ENCODE assay signal across 21 cellular contexts in the genomic region with DNA sequence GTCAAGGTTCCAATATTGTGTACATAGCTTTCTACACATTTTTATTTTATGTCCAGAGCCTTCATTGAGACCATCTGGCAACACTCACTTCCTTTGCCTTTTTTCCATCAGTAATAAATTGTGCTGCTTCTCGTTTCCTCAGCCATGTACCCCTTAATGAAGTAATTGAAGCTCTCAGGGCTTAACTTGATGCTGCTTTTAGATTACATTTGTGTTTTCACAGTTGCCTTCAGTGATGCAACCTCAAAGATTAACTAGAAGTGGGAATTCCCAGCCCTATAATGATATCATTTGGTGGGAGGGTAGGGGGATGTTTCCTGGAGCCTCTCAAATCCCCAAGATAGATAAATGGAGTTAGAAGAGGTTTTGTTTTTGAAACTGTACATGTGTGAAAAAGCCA.
A peak's percentile ranks its signal among the peaks of the same experiment; 100 is the strongest.
DNase-seq lines count a peak whose midpoint lies in the region; ATAC-seq and TF ChIP-seq lines count a peak whose summit lies in the region.
"Had no signal": no experiment of that assay in that cellular context is flagged by ENCODE, and none has a peak within 500 bp of the region (broad histone marks: within the 10 kb centered on the region; RNA-seq: fewer than 3 reads in every experiment).

No MANE protein-coding gene starts in this region.

- H2BK120ac ChIP-seq in mesendoderm (ENCODE audit: low read depth, low read length): no peak overlapping the region

- H3K36me3 ChIP-seq in mesendoderm (ENCODE audit: control insufficient read depth, insufficient read depth, low read length): no peaks in the 10 kb centered on the region
- H3K36me3 ChIP-seq in testis (ENCODE audit: low read depth, missing control alignments): no peaks in the 10 kb centered on the region
- H3K36me3 ChIP-seq: tibial nerve had no signal

- no peaks in the 10 kb centered on the region for H3K4me1 ChIP-seq in mesendoderm (ENCODE audit: control insufficient read depth, low read depth, low read length)
- no peaks in the 10 kb centered on the region for H3K4me1 ChIP-seq in testis
- H3K4me1 ChIP-seq: tibial nerve had no signal

- H4K8ac ChIP-seq in mesendoderm (ENCODE audit: low read depth, low read length): no peak overlapping the region

- no peaks in the 10 kb centered on the region for H3K9me3 ChIP-seq in testis

- no peak overlapping the region for H2BK5ac ChIP-seq in mesendoderm (ENCODE audit: low read length)

- H3K79me2 ChIP-seq in mesendoderm (ENCODE audit: control insufficient read depth, insufficient read depth, low read length): no peaks in the 10 kb centered on the region

- H3K4ac ChIP-seq in mesendoderm (ENCODE audit: low read depth, low read length): no peak overlapping the region

- H3K4me3 ChIP-seq in mesendoderm (ENCODE audit: low read length): no peak overlapping the region
- H3K4me3 ChIP-seq in testis: no peak overlapping the region
- H3K4me3 ChIP-seq: SK-N-MC, tibial nerve had no signal

- TF ChIP-seq CTCF in testis (IDR thresholded peaks at IDR 0.05): no peak

- ATAC-seq in SK-N-SH treated with all-trans-retinoic acid at 6 μM for 48 hours (no peak), HG03196 (IDR thresholded peaks at IDR 0.05; ENCODE audit: unreplicated experiment) (no peak), GM18907 (IDR thresholded peaks at IDR 0.05; ENCODE audit: unreplicated experiment) (no peak)
- ATAC-seq: CD8-positive, alpha-beta T cell; HCT116 had no signal

- no peak overlapping the region for H3K56ac ChIP-seq in mesendoderm (ENCODE audit: low read length)

- no CpG with 5 or more reads among the region's 1 CpG for WGBS in mesendoderm (ENCODE audit: extremely low coverage, insufficient coverage, low lambda C conversion rate)
- 64 to 68% methylated on average over 1 of the region's 1 CpG for WGBS in testis, 2 donors

- no peak for TF ChIP-seq POLR2A in testis (IDR thresholded peaks at IDR 0.05)

- no peak overlapping the region for H3K23ac ChIP-seq in mesendoderm (ENCODE audit: low read length)

- no peak overlapping the region for H3K4me2 ChIP-seq in mesendoderm (ENCODE audit: low read length)

- no peaks in the 10 kb centered on the region for H3K79me1 ChIP-seq in mesendoderm (ENCODE audit: low read length)

- H3K18ac ChIP-seq in mesendoderm (ENCODE audit: low read length): no peak overlapping the region

- H4K5ac ChIP-seq in mesendoderm (ENCODE audit: low read length): no peak overlapping the region

- no peaks in the 10 kb centered on the region for H3K27me3 ChIP-seq in mesendoderm (ENCODE audit: insufficient read depth, low read length, poor library complexity)
- H3K27me3 ChIP-seq in testis: no peaks in the 10 kb centered on the region
- H3K27me3 ChIP-seq: tibial nerve had no signal

- no peak overlapping the region for H2BK15ac ChIP-seq in mesendoderm (replicated peaks; ENCODE audit: low read depth)

- peak; percentile 62 for DNase-seq in LHCN-M2 (ENCODE audit: low read depth)
- DNase-seq in NCI-H2171 (lab: John Stamatoyannopoulos, UW): peak; percentile 83
- peak; percentile 29 for DNase-seq in mesendoderm
- DNase-seq in DMS79 (lab: John Stamatoyannopoulos, UW): no peak
- no peak for DNase-seq in testis
- DNase-seq: activated CD4-positive, alpha-beta T cell treated with anti-CD3 and anti-CD28 coated beads, Interleukin-2, amount 10 ng/mL, durations not matched to agents 7 days and 5 days; activated CD8-positive, alpha-beta memory T cell treated with anti-CD3 and anti-CD28 coated beads, Interleukin-2, amount 50 U/mL, for 48 hours; CD8-positive, alpha-beta T cell; cerebellar nuclear complex; foreskin melanocyte; hypothalamus; MM.1S; NCI-H2081 treated with DMSO at 0.1 percent for 48 hours; stimulated activated CD4-positive, alpha-beta T cell treated with anti-CD3 and anti-CD28 coated beads, Interleukin-12 subunit alpha, Interleukin-12 subunit beta, amount 100 ng/mL, for 4 hours had no signal

- H3K9ac ChIP-seq in mesendoderm (ENCODE audit: low read length): no peak overlapping the region

- intact Hi-C loops in testis (cut with DNase I; ENCODE audit: low total_unique reads): no loop called here

- H3K27ac ChIP-seq in mesendoderm (ENCODE audit: low read depth, low read length): no peak overlapping the region
- no peak overlapping the region for H3K27ac ChIP-seq in testis
- H3K27ac ChIP-seq: SK-N-MC, tibial nerve, VCaP had no signal

- no peak overlapping the region for H2AK5ac ChIP-seq in mesendoderm (ENCODE audit: low read length)

TF ChIP-seq in SK-N-SH treated with all-trans-retinoic acid at 6 μM for 48 hours, 23 proteins besides CTCF, POLR2A, EP300 and RAD21:
- TF ChIP-seq ISL1 (CRISPR knock-in tag; IDR thresholded peaks at IDR 0.05): peak; percentile 29; the same call in 1 of the 2 replicates
- TF ChIP-seq ZNF70 (CRISPR knock-in tag; IDR thresholded peaks at IDR 0.05): peak; percentile 95
- no peak for TF ChIP-seq ZFP3 (CRISPR knock-in tag; IDR thresholded peaks at IDR 0.05)
- TF ChIP-seq TCF4 (CRISPR knock-in tag; IDR thresholded peaks at IDR 0.05; ENCODE audit: borderline replicate concordance): peak; percentile 80
- TF ChIP-seq BACH2 (CRISPR knock-in tag; IDR thresholded peaks at IDR 0.05; ENCODE audit: borderline replicate concordance): no peak
- TF ChIP-seq ZC3H10 (CRISPR knock-in tag; IDR thresholded peaks at IDR 0.05): no peak
- TF ChIP-seq, protein P1, sequence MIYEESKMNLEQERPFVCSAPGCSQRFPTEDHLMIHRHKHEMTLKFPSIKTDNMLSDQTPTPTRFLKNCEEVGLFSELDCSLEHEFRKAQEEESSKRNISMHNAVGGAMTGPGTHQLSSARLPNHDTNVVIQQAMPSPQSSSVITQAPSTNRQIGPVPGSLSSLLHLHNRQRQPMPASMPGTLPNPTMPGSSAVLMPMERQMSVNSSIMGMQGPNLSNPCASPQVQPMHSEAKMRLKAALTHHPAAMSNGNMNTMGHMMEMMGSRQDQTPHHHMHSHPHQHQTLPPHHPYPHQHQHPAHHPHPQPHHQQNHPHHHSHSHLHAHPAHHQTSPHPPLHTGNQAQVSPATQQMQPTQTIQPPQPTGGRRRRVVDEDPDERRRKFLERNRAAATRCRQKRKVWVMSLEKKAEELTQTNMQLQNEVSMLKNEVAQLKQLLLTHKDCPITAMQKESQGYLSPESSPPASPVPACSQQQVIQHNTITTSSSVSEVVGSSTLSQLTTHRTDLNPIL (CRISPR knock-in tag; IDR thresholded peaks at IDR 0.05; ENCODE audit: low read depth): no peak
- TF ChIP-seq, protein P2, sequence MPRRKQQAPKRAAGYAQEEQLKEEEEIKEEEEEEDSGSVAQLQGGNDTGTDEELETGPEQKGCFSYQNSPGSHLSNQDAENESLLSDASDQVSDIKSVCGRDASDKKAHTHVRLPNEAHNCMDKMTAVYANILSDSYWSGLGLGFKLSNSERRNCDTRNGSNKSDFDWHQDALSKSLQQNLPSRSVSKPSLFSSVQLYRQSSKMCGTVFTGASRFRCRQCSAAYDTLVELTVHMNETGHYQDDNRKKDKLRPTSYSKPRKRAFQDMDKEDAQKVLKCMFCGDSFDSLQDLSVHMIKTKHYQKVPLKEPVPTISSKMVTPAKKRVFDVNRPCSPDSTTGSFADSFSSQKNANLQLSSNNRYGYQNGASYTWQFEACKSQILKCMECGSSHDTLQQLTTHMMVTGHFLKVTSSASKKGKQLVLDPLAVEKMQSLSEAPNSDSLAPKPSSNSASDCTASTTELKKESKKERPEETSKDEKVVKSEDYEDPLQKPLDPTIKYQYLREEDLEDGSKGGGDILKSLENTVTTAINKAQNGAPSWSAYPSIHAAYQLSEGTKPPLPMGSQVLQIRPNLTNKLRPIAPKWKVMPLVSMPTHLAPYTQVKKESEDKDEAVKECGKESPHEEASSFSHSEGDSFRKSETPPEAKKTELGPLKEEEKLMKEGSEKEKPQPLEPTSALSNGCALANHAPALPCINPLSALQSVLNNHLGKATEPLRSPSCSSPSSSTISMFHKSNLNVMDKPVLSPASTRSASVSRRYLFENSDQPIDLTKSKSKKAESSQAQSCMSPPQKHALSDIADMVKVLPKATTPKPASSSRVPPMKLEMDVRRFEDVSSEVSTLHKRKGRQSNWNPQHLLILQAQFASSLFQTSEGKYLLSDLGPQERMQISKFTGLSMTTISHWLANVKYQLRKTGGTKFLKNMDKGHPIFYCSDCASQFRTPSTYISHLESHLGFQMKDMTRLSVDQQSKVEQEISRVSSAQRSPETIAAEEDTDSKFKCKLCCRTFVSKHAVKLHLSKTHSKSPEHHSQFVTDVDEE (CRISPR knock-in tag; IDR thresholded peaks at IDR 0.05): peak; percentile 46; the same call in 1 of the 2 replicates

Comparison
In these comparisons a context has a peak if more than half of its experiments do, and no peak if none do; other contexts are left out.
1. DNase-seq: peak in LHCN-M2 (single experiment), NCI-H2171 (single experiment) and mesendoderm (single experiment); none in DMS79 (single experiment) and testis (single experiment).